ENCODE assay signal across 9 cellular contexts in the genomic region with DNA sequence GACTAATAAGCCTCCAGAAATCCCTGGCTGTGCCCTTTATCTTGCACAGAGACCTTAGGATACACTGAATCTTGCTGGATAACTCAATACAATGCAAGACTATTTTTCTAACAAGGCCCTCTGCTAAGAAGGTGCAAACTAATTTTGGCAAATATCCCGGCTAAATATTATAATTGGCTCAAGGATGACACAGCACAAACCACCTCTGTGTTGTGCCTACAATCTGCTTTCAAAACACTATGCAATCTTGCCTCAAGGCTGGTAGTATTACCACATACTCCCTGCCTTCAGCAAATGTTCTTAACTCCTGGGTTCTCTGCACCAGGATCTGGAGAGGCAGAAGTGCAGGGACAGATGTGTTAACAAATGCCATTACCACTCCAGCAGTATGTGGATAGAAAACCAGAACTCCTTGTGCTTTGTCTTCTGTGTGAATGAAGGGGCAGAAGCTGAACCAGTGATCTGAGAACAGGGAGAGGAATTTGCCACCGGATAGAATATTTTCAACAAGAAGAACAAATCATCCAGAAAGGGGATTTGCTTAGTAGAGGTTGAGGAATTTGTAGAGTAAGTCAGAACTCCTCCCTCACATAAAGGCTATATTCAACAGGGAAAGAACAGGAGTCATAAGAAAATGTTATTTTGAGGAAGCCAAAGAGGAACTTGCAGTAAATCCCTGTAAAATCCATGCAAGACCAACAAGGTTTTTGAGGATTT.
A peak's percentile ranks its signal among the peaks of the same experiment; 100 is the strongest.
DNase-seq lines count a peak whose midpoint lies in the region; ATAC-seq and TF ChIP-seq lines count a peak whose summit lies in the region.
"Had no signal": no experiment of that assay in that cellular context is flagged by ENCODE, and none has a peak within 500 bp of the region (broad histone marks: within the 10 kb centered on the region; RNA-seq: fewer than 3 reads in every experiment).

No MANE protein-coding gene starts in this region.

- H3K36me3 ChIP-seq in mucosa of stomach (ENCODE audit: control insufficient read depth, insufficient read depth, low read length): no peaks in the 10 kb centered on the region

- no peak for ATAC-seq in WTC11

- no peaks in the 10 kb centered on the region for H3K27me3 ChIP-seq in mucosa of stomach (ENCODE audit: control insufficient read depth, insufficient read depth, low read length)
- H3K27me3 ChIP-seq: SJCRH30 had no signal

- H3K27me3 Mint-ChIP-seq in WTC11 (ENCODE audit: low read depth): no peaks in the 10 kb centered on the region

- POLR2A ChIA-PET in WTC11 (lab: Charles Lee): no interaction called here

- TF ChIP-seq CTCF in AG09309 (IDR thresholded peaks at IDR 0.05; ENCODE audit: control insufficient read depth, insufficient read depth, low read depth, low read length, missing control alignments): no peak
- TF ChIP-seq CTCF in epithelial cell of esophagus (IDR thresholded peaks at IDR 0.05; ENCODE audit: insufficient read depth, low read depth, low read length, missing control alignments): no peak
- TF ChIP-seq CTCF in WTC11 (IDR thresholded peaks at IDR 0.05): no peak

- H3K36me3 Mint-ChIP-seq in WTC11: peaks cover 5% of the 10 kb centered on the region

- H3K4me3 ChIP-seq in AG09309 (ENCODE audit: control insufficient read depth, low read depth, low read length) (no peak overlapping the region), epithelial cell of esophagus (ENCODE audit: low read length) (no peak overlapping the region), mucosa of stomach (ENCODE audit: low read length) (no peak overlapping the region)
- H3K4me3 ChIP-seq: SJCRH30 had no signal

- no peaks in the 10 kb centered on the region; the same call in 1 of the 2 replicates for H3K9me3 Mint-ChIP-seq in WTC11

- no peaks in the 10 kb centered on the region for H3K4me1 ChIP-seq in mucosa of stomach (ENCODE audit: control insufficient read depth, insufficient read depth, low read length)

- peak overlapping the region; percentile 5 for H3K9ac ChIP-seq in mucosa of stomach (ENCODE audit: low read length)

- no peak overlapping the region for H3K4me3 Mint-ChIP-seq in WTC11

- CTCF ChIA-PET in WTC11 (lab: Charles Lee): interaction anchor here (3.1 kb wide), 1 partner anchor 63 kb away, joined by 13 read pairs; no protein-coding TSS in a partner anchor

- DNase-seq in AG09309 (ENCODE audit: low read depth) (peak; percentile 67), NCI-H82 (lab: John Stamatoyannopoulos, UW) (peak; percentile 63), epithelial cell of esophagus (ENCODE audit: low read depth) (peak; percentile 91), C1 segment of cervical spinal cord (lab: John Stamatoyannopoulos, UW) (no peak), globus pallidus (ENCODE audit: low spot score) (no peak), WTC11 (ENCODE audit: low spot score) (no peak)
- no peak for DNase-seq in activated T-cell treated with anti-CD3 and anti-CD28 coated beads, Interleukin-2, amount 50 U/mL, for 48 hours

- H3K9me3 ChIP-seq in mucosa of stomach (ENCODE audit: control insufficient read depth, low read length): no peaks in the 10 kb centered on the region
- H3K9me3 ChIP-seq: SJCRH30 had no signal

- H3K27ac Mint-ChIP-seq in WTC11: no peak overlapping the region

- no peaks in the 10 kb centered on the region for H3K4me1 Mint-ChIP-seq in WTC11

TF ChIP-seq in WTC11, 78 proteins besides CTCF, POLR2A, EP300 and RAD21:
- TF ChIP-seq FOXP1 (CRISPR knock-in tag; IDR thresholded peaks at IDR 0.05; ENCODE audit: borderline replicate concordance) (no peak), JAZF1 (CRISPR knock-in tag; IDR thresholded peaks at IDR 0.05) (no peak), IRF2 (CRISPR knock-in tag; IDR thresholded peaks at IDR 0.05; ENCODE audit: borderline replicate concordance, low read depth) (no peak), ZNF317 (CRISPR knock-in tag; IDR thresholded peaks at IDR 0.05; ENCODE audit: borderline replicate concordance, low read depth) (no peak), ZNF219 (CRISPR knock-in tag; IDR thresholded peaks at IDR 0.05; ENCODE audit: borderline replicate concordance) (no peak), CREB1 (CRISPR knock-in tag; IDR thresholded peaks at IDR 0.05) (no peak), ZNF232 (CRISPR knock-in tag; IDR thresholded peaks at IDR 0.05) (no peak)
- TF ChIP-seq, protein P1, sequence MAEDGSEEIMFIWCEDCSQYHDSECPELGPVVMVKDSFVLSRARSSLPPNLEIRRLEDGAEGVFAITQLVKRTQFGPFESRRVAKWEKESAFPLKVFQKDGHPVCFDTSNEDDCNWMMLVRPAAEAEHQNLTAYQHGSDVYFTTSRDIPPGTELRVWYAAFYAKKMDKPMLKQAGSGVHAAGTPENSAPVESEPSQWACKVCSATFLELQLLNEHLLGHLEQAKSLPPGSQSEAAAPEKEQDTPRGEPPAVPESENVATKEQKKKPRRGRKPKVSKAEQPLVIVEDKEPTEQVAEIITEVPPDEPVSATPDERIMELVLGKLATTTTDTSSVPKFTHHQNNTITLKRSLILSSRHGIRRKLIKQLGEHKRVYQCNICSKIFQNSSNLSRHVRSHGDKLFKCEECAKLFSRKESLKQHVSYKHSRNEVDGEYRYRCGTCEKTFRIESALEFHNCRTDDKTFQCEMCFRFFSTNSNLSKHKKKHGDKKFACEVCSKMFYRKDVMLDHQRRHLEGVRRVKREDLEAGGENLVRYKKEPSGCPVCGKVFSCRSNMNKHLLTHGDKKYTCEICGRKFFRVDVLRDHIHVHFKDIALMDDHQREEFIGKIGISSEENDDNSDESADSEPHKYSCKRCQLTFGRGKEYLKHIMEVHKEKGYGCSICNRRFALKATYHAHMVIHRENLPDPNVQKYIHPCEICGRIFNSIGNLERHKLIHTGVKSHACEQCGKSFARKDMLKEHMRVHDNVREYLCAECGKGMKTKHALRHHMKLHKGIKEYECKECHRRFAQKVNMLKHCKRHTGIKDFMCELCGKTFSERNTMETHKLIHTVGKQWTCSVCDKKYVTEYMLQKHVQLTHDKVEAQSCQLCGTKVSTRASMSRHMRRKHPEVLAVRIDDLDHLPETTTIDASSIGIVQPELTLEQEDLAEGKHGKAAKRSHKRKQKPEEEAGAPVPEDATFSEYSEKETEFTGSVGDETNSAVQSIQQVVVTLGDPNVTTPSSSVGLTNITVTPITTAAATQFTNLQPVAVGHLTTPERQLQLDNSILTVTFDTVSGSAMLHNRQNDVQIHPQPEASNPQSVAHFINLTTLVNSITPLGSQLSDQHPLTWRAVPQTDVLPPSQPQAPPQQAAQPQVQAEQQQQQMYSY (CRISPR knock-in tag; IDR thresholded peaks at IDR 0.05): no peak
- TF ChIP-seq, protein P2, sequence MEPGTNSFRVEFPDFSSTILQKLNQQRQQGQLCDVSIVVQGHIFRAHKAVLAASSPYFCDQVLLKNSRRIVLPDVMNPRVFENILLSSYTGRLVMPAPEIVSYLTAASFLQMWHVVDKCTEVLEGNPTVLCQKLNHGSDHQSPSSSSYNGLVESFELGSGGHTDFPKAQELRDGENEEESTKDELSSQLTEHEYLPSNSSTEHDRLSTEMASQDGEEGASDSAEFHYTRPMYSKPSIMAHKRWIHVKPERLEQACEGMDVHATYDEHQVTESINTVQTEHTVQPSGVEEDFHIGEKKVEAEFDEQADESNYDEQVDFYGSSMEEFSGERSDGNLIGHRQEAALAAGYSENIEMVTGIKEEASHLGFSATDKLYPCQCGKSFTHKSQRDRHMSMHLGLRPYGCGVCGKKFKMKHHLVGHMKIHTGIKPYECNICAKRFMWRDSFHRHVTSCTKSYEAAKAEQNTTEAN (CRISPR knock-in tag; IDR thresholded peaks at IDR 0.05): no peak

Comparison
In these comparisons a context has a peak if more than half of its experiments do, and no peak if none do; other contexts are left out.
1. DNase-seq: peak in AG09309 (single experiment), NCI-H82 (single experiment) and epithelial cell of esophagus (single experiment); none in C1 segment of cervical spinal cord (0 of 14), activated T-cell treated with anti-CD3 and anti-CD28 coated beads, Interleukin-2, amount 50 U/mL, for 48 hours (0 of 2), globus pallidus (single experiment) and WTC11 (single experiment).